In genomic region chr4:113673450-113673849, GRCh38 we compare ENCODE assay signal across 8 cellular contexts.
DNase-seq lines count a peak whose midpoint lies in the region; ATAC-seq and TF ChIP-seq lines count a peak whose summit lies in the region.

No MANE protein-coding gene starts in this region.

- no peak overlapping the region for H3K27ac Mint-ChIP-seq in H9

- H2AFZ ChIP-seq in H9 (ENCODE audit: low read length) = no peak overlapping the region

- no peaks in the 10 kb centered on the region for H3K36me3 Mint-ChIP-seq in H9 (ENCODE audit: insufficient read depth in 1 of 3, low read depth in 3 of 3)

- no peak overlapping the region for H3K4me3 Mint-ChIP-seq in H9

- H3K4me1 ChIP-seq in H9 (ENCODE audit: insufficient read depth, low read length) = no peaks in the 10 kb centered on the region
- peaks cover 43% of the 10 kb centered on the region for H3K4me1 ChIP-seq in adipocyte (ENCODE audit: control insufficient read depth, insufficient read depth, low read length)

- no peak overlapping the region for H2BK12ac ChIP-seq in H9 (ENCODE audit: insufficient read length, low read depth, low read length)

- H4K20me1 ChIP-seq in H9 (ENCODE audit: control insufficient read depth, insufficient read depth, insufficient read length) = no peaks in the 10 kb centered on the region

- no peak overlapping the region for H2BK120ac ChIP-seq in H9 (ENCODE audit: low read depth, low read length, poor library complexity, severe bottlenecking)

- in situ Hi-C loops in G401 (cut with HindIII; ENCODE audit: low sequenced_read_pairs) = no loop called here

- H3K27me3 ChIP-seq in H9 (ENCODE audit: insufficient read depth, low read length) = no peaks in the 10 kb centered on the region
- H3K27me3 ChIP-seq in adipocyte (replicated peaks; ENCODE audit: control insufficient read depth, insufficient read depth, low read length) = no peaks in the 10 kb centered on the region

- H3T11ph ChIP-seq in H9 (ENCODE audit: low read length) = no peak overlapping the region

- no peaks in the 10 kb centered on the region for H3K9me3 Mint-ChIP-seq in H9

- no peak overlapping the region for H3K27ac ChIP-seq in H9 (ENCODE audit: insufficient read length, low read depth, low read length)

- no peak overlapping the region for H4K8ac ChIP-seq in H9 (replicated peaks; ENCODE audit: insufficient read length, low read depth, low read length)

- no peak overlapping the region for H2BK5ac ChIP-seq in H9 (ENCODE audit: insufficient read length, low read length)

- peak; percentile 28 for DNase-seq in NCI-H82 (lab: John Stamatoyannopoulos, UW)
- no peak for DNase-seq in NCI-H82 treated with DMSO at 0.1 percent for 48 hours (lab: John Stamatoyannopoulos, UW; ENCODE audit: unreplicated experiment)
- DNase-seq in H9 = peak; percentile 47
- DNase-seq in MV-4-11 (lab: John Stamatoyannopoulos, UW) = peak; percentile 34
- DNase-seq in adipocyte (ENCODE audit: low read depth) = peak; percentile 27
- peak; percentile 12 for DNase-seq in stimulated activated CD4-positive, alpha-beta T cell treated with anti-CD3 and anti-CD28 coated beads, Interleukin-12 subunit alpha, Interleukin-12 subunit beta, amount 100 ng/mL, for 4 hours
- no peak for DNase-seq in G401 (ENCODE audit: low spot score)

- H3K9me3 ChIP-seq in H9 (ENCODE audit: control insufficient read depth, low read depth, low read length) (no peaks in the 10 kb centered on the region), adipocyte (ENCODE audit: control insufficient read depth, low read length) (no peaks in the 10 kb centered on the region)

- peaks cover 3 to 7% of the 10 kb centered on the region in 2 experiments; a peak in 2 of 4 replicates for H3K4me1 Mint-ChIP-seq in H9

- no peak for ATAC-seq in HG02970 (IDR thresholded peaks at IDR 0.05; ENCODE audit: low FRiP score, unreplicated experiment)

- no peak overlapping the region for H4K5ac ChIP-seq in H9 (ENCODE audit: insufficient read length, low read depth, low read length)

- peaks cover 24% of the 10 kb centered on the region for H3K36me3 ChIP-seq in adipocyte (ENCODE audit: control insufficient read depth, insufficient read depth, low read length, severe bottlenecking)

- no peak overlapping the region for H3K56ac ChIP-seq in H9 (ENCODE audit: insufficient read length, low read depth, low read length)

- no peak overlapping the region for H3K4me2 ChIP-seq in H9 (ENCODE audit: insufficient read depth, insufficient read length, low read length)

- H3K23ac ChIP-seq in H9 (ENCODE audit: insufficient read length, low read depth, low read length) = no peak overlapping the region

- H3K79me1 ChIP-seq in H9 (ENCODE audit: insufficient read depth, low read depth, low read length, poor library complexity, severe bottlenecking) = no peaks in the 10 kb centered on the region

- H3K4ac ChIP-seq in H9 (ENCODE audit: low read depth, low read length) = no peak overlapping the region

- H3K9ac ChIP-seq in H9 (ENCODE audit: extremely low read depth, insufficient read length, low read length) (no peak overlapping the region), adipocyte (ENCODE audit: low read length) (no peak overlapping the region)

- H2AK5ac ChIP-seq in H9 (ENCODE audit: insufficient read length, low read length) = no peak overlapping the region

- 0 out of 3 replicates have a peak, but pooled peaks have one; percentile 15 for TF ChIP-seq CTCF in H9 (conservative IDR thresholded peaks at IDR 0.05)

- no peak overlapping the region for H2BK15ac ChIP-seq in H9 (ENCODE audit: low read depth, low read length)

- no peaks in the 10 kb centered on the region for H3K79me2 ChIP-seq in H9 (ENCODE audit: insufficient read depth, low read length)

- no peak overlapping the region for H3K14ac ChIP-seq in H9 (ENCODE audit: insufficient read depth, low read length)

- no peak overlapping the region for H2BK20ac ChIP-seq in H9 (ENCODE audit: low read depth, low read length, poor library complexity, severe bottlenecking)

- no peak overlapping the region for H4K91ac ChIP-seq in H9 (ENCODE audit: insufficient read length, low read depth, low read length)

- H3K27me3 Mint-ChIP-seq in H9 (ENCODE audit: low read depth) = no peaks in the 10 kb centered on the region

- no peak overlapping the region for H3K4me3 ChIP-seq in adipocyte (ENCODE audit: low read length)

- H3K23me2 ChIP-seq in H9 (ENCODE audit: insufficient read length, low read depth, low read length, poor library complexity, severe bottlenecking) = no peaks in the 10 kb centered on the region

- H3K18ac ChIP-seq in H9 (ENCODE audit: insufficient read length, low read depth, low read length) = no peak overlapping the region

- WGBS in H9 (ENCODE audit: extremely low coverage, insufficient read length, low lambda C conversion rate) = no CpG with 5 or more reads among the region's 2 CpGs

Comparison
In these comparisons a context has a peak if more than half of its experiments do, and no peak if none do; other contexts are left out.
1. DNase-seq: peak in NCI-H82 (single experiment), H9 (single experiment), MV-4-11 (single experiment), adipocyte (single experiment) and stimulated activated CD4-positive, alpha-beta T cell treated with anti-CD3 and anti-CD28 coated beads, Interleukin-12 subunit alpha, Interleukin-12 subunit beta, amount 100 ng/mL, for 4 hours (single experiment); none in NCI-H82 treated with DMSO at 0.1 percent for 48 hours (single experiment) and G401 (single experiment).